Comparison of ENCODE assay signal across 16 cellular contexts in genomic region chr10:34292178-34292565, GRCh38.
"Had no signal": no experiment of that assay in that cellular context is flagged by ENCODE, and none has a peak within 500 bp of the region (broad histone marks: within the 10 kb centered on the region; RNA-seq: fewer than 3 reads in every experiment).

No MANE protein-coding gene starts in this region.

- H3K9me3 ChIP-seq: esophagus squamous epithelium, neutrophil, right atrium auricular region, transverse colon had no signal

- H2AFZ ChIP-seq: hepatocyte had no signal

- H3K27ac ChIP-seq: esophagus squamous epithelium, hepatocyte, neutrophil, right atrium auricular region, transverse colon had no signal

- H3K27me3 ChIP-seq: esophagus squamous epithelium, hepatocyte, neutrophil, right atrium auricular region, transverse colon had no signal

- H3K9me3 Mint-ChIP-seq: activated naive CD4-positive, alpha-beta T cell treated with anti-CD3 and anti-CD28 coated beads, Interleukin-2, amount 10 ng/mL, durations not matched to agents 7 days and 5 days; naive B cell; stimulated activated naive B cell treated with anti-CD40 and anti-IgM and Interleukin-4, amounts not matched to agents 10 μg/mL and 1 μg/mL and 100 μg/mL, for 72 hours had no signal

- ATAC-seq: activated CD8-positive, alpha-beta T cell treated with anti-CD3 and anti-CD28 coated beads, Interleukin-2, amount 10 ng/mL, durations not matched to agents 7 days and 5 days; stimulated activated naive B cell treated with anti-CD40 and anti-IgM and Interleukin-4, amounts not matched to agents 10 μg/mL and 1 μg/mL and 100 μg/mL, for 72 hours had no signal

- H3K36me3 Mint-ChIP-seq: activated naive CD4-positive, alpha-beta T cell treated with anti-CD3 and anti-CD28 coated beads, Interleukin-2, amount 10 ng/mL, durations not matched to agents 7 days and 5 days; naive B cell; stimulated activated naive B cell treated with anti-CD40 and anti-IgM and Interleukin-4, amounts not matched to agents 10 μg/mL and 1 μg/mL and 100 μg/mL, for 72 hours had no signal

- H3K4me1 Mint-ChIP-seq: naive B cell; stimulated activated naive B cell treated with anti-CD40 and anti-IgM and Interleukin-4, amounts not matched to agents 10 μg/mL and 1 μg/mL and 100 μg/mL, for 72 hours had no signal

- H3K27ac Mint-ChIP-seq: activated CD8-positive, alpha-beta T cell treated with anti-CD3 and anti-CD28 coated beads, Interleukin-2, amount 10 ng/mL, durations not matched to agents 7 days and 5 days; activated naive CD4-positive, alpha-beta T cell treated with anti-CD3 and anti-CD28 coated beads, Interleukin-2, amount 10 ng/mL, durations not matched to agents 7 days and 5 days; activated T-helper 2 cell treated with anti-CD3 and anti-CD28 coated beads, Interferon-gamma antibody, Interleukin-2, Interleukin-4, amounts not matched to agents 10 μg/mL and 5 μg/mL and 100 μg/mL, durations not matched to agents 14 hours and 24 hours and 36 hours; naive B cell; stimulated activated naive B cell treated with anti-CD40 and anti-IgM and Interleukin-4, amounts not matched to agents 10 μg/mL and 1 μg/mL and 100 μg/mL, for 72 hours had no signal

- H3K4me2 ChIP-seq: hepatocyte had no signal

- H3K4me3 ChIP-seq: esophagus squamous epithelium, hepatocyte, right atrium auricular region, transverse colon had no signal

- H3K4me3 Mint-ChIP-seq: activated CD8-positive, alpha-beta T cell treated with anti-CD3 and anti-CD28 coated beads, Interleukin-2, amount 10 ng/mL, durations not matched to agents 7 days and 5 days; activated naive CD4-positive, alpha-beta T cell treated with anti-CD3 and anti-CD28 coated beads, Interleukin-2, amount 10 ng/mL, durations not matched to agents 7 days and 5 days; naive B cell; stimulated activated naive B cell treated with anti-CD40 and anti-IgM and Interleukin-4, amounts not matched to agents 10 μg/mL and 1 μg/mL and 100 μg/mL, for 72 hours had no signal

- DNase-seq: activated CD4-positive, CD25-positive, alpha-beta regulatory T cell treated with anti-CD3 and anti-CD28 coated beads, Interleukin-2, amount 50 U/mL, for 72 hours; activated CD8-positive, alpha-beta memory T cell treated with anti-CD3 and anti-CD28 coated beads, Interleukin-2, amount 50 U/mL, for 48 hours; activated CD8-positive, alpha-beta T cell treated with anti-CD3 and anti-CD28 coated beads, Interleukin-2, amount 10 ng/mL, durations not matched to agents 7 days and 5 days; activated naive CD4-positive, alpha-beta T cell treated with anti-CD3 and anti-CD28 coated beads, Interleukin-2, amount 10 ng/mL, durations not matched to agents 7 days and 5 days; amygdala; esophagus squamous epithelium; kidney; naive B cell; posterior cingulate gyrus; stimulated activated CD4-positive, alpha-beta T cell treated with anti-CD3 and anti-CD28 coated beads, Interleukin-2, amount 100 ng/mL, for 24 hours; stimulated activated naive B cell treated with anti-CD40 and anti-IgM and Interleukin-4, amounts not matched to agents 10 μg/mL and 1 μg/mL and 100 μg/mL, for 72 hours; transverse colon had no signal

- H3K36me3 ChIP-seq: esophagus squamous epithelium, neutrophil, right atrium auricular region, transverse colon had no signal

- H3K27me3 Mint-ChIP-seq: activated naive CD4-positive, alpha-beta T cell treated with anti-CD3 and anti-CD28 coated beads, Interleukin-2, amount 10 ng/mL, durations not matched to agents 7 days and 5 days; naive B cell; stimulated activated naive B cell treated with anti-CD40 and anti-IgM and Interleukin-4, amounts not matched to agents 10 μg/mL and 1 μg/mL and 100 μg/mL, for 72 hours had no signal
